In genomic region chr17:29390856-29391631, GRCh38 we compare ENCODE assay signal across 8 cellular contexts. TPM values are rescaled to one million over a fixed set of nuclear protein-coding genes. Genes with fewer than 3 reads are reported as not detected.
A peak's percentile ranks its signal among the peaks of the same experiment; 100 is the strongest.
DNase-seq lines count a peak whose midpoint lies in the region; ATAC-seq, FAIRE-seq and TF ChIP-seq lines count a peak whose summit lies in the region.

No MANE protein-coding gene starts in this region.

- H3K4me1 ChIP-seq in body of pancreas: peaks cover 26% of the 10 kb centered on the region
- H3K4me1 ChIP-seq in skeletal muscle satellite cell (ENCODE audit: control insufficient read depth, insufficient read depth, low read length): peaks cover 18% of the 10 kb centered on the region

- intact Hi-C loops in body of pancreas (cut with DNase I): no loop called here

- H3K27ac ChIP-seq in body of pancreas: peak overlapping the region; percentile 93 to 99 (median 96)

- FAIRE-seq in frontal cortex (lab: Jason Lieb, UNC): no peak

- H3K4me2 ChIP-seq in skeletal muscle satellite cell (ENCODE audit: low read length): peak overlapping the region; percentile 94

- no peaks in the 10 kb centered on the region for H3K36me3 ChIP-seq in body of pancreas (replicated peaks in 1 of 2; ENCODE audit: insufficient read depth in 1 of 2, low read depth in 2 of 2)
- H3K36me3 ChIP-seq in skeletal muscle satellite cell (ENCODE audit: insufficient read depth, low read length): no peaks in the 10 kb centered on the region

- H3K4me3 ChIP-seq in body of pancreas: peak overlapping the region; percentile 86 to 98
- peak overlapping the region; percentile 86 for H3K4me3 ChIP-seq in skeletal muscle satellite cell (ENCODE audit: low read length)

- peak overlapping the region; percentile 97 for H3K9ac ChIP-seq in skeletal muscle satellite cell (ENCODE audit: low read depth, low read length)

- peak; percentile 17 for DNase-seq in NCI-H1105 treated with DMSO at 0.1 percent for 48 hours (lab: John Stamatoyannopoulos, UW)
- DNase-seq in NCI-H1105 (lab: John Stamatoyannopoulos, UW): no peak
- peak in 3 of 4 donors; percentile 12 to 17 (median 15) for DNase-seq in body of pancreas
- DNase-seq in iPS-NIHi11 (ENCODE audit: low spot score): peak; percentile 61
- DNase-seq in frontal cortex (ENCODE audit: low spot score in 2 of 2): no peak

- TF ChIP-seq CTCF in body of pancreas (IDR thresholded peaks at IDR 0.05): no peak

- ATAC-seq in HG02938 (IDR thresholded peaks at IDR 0.05; ENCODE audit: unreplicated experiment): peak; percentile 15
- peak; percentile 13 for ATAC-seq in body of pancreas

- no peak for TF ChIP-seq POLR2A in body of pancreas (IDR thresholded peaks at IDR 0.05)

- H3K9me3 ChIP-seq in body of pancreas: no peaks in the 10 kb centered on the region
- no peaks in the 10 kb centered on the region for H3K9me3 ChIP-seq in skeletal muscle satellite cell (replicated peaks; ENCODE audit: low read length)

- 0 to 1% methylated on average over 15 to 27 of the region's 28 CpGs for WGBS in body of pancreas, 2 donors

- H3K27me3 ChIP-seq in body of pancreas (no peaks in the 10 kb centered on the region), skeletal muscle satellite cell (ENCODE audit: control insufficient read depth, insufficient read depth, low read length) (no peaks in the 10 kb centered on the region)

TF ChIP-seq in PFSK-1, 5 proteins besides CTCF, POLR2A, EP300 and RAD21:
- peak; percentile 30; the same call in 1 of the 2 replicates for TF ChIP-seq POLR2AphosphoS5 (IDR thresholded peaks at IDR 0.05; ENCODE audit: low read depth, low read length)
- peak; percentile 9; the same call in 1 of the 2 replicates for TF ChIP-seq SIN3A (IDR thresholded peaks at IDR 0.05; ENCODE audit: borderline replicate concordance, insufficient read depth, low read length)
- no peak for TF ChIP-seq FOXP2 (optimal IDR thresholded peaks at IDR 0.05; ENCODE audit: borderline replicate concordance, extremely low read depth, extremely low read length, insufficient read depth)

RNA-seq across cellular contexts. Expression of gene TAOK1, which starts 0.9 kb away (rescaled TPM):
- polyA plus RNA-seq in PFSK-1 (2012; ENCODE audit: insufficient read length, low read depth): 20.2 TPM
- total RNA-seq in body of pancreas (10 to 100 TPM; 21.0 to 34.9 TPM), frontal cortex (127 TPM)
- 38.3 and 38.7 TPM in 2 replicates for total RNA-seq in skeletal muscle satellite cell (2012; rRNA removed)

Comparison
In these comparisons a context has a peak if more than half of its experiments do, and no peak if none do; other contexts are left out.
1. DNase-seq: peak in NCI-H1105 treated with DMSO at 0.1 percent for 48 hours (single experiment), body of pancreas (3 of 4) and iPS-NIHi11 (single experiment); none in NCI-H1105 (single experiment) and frontal cortex (0 of 2).